Comparison of ENCODE assay signal across 38 cellular contexts in genomic region chr5:120503311-120503710, GRCh38. TPM values are rescaled to one million over a fixed set of nuclear protein-coding genes. Genes with fewer than 3 reads are reported as not detected.
"Had no signal": no experiment of that assay in that cellular context is flagged by ENCODE, and none has a peak within 500 bp of the region (broad histone marks: within the 10 kb centered on the region; RNA-seq: fewer than 3 reads in every experiment).

No MANE protein-coding gene starts in this region.

- H3K4me3 Mint-ChIP-seq: activated naive CD4-positive, alpha-beta T cell treated with anti-CD3 and anti-CD28 coated beads for 36 hours; activated naive CD4-positive, alpha-beta T cell treated with anti-CD3 and anti-CD28 coated beads, Interleukin-2, amount 10 ng/mL, durations not matched to agents 7 days and 5 days; activated naive CD4-positive, alpha-beta T cell treated with anti-CD3 and anti-CD28 coated beads, Interleukin-2, amount 50 U/mL, for 24 hours; activated naive CD8-positive, alpha-beta T cell; activated naive CD8-positive, alpha-beta T cell treated with anti-CD3 and anti-CD28 coated beads for 36 hours; activated naive CD8-positive, alpha-beta T cell treated with anti-CD3 and anti-CD28 coated beads, Interleukin-2, amount 10 ng/mL, durations not matched to agents 7 days and 5 days; activated naive CD8-positive, alpha-beta T cell treated with anti-CD3 and anti-CD28 coated beads, Interleukin-2, amount 50 U/mL, for 24 hours; activated T-cell treated with anti-CD3 and anti-CD28 coated beads, Interleukin-2, amount 50 U/mL, for 24 hours; activated T-cell treated with anti-CD3 and anti-CD28 coated beads, Interleukin-2, amount 50 U/mL, for 4 hours; activated T-cell treated with anti-CD3 and anti-CD28 coated beads, Interleukin-2, amount 50 U/mL, for 72 hours; activated T-helper 1 cell treated with anti-CD3 and anti-CD28 coated beads, Interleukin-12 subunit alpha, Interleukin-12 subunit beta, Interleukin-2, Interleukin-4 antibody, amounts not matched to agents 30 ng/mL and 10 ng/mL and 1 ng/mL, durations not matched to agents 14 hours and 24 hours and 36 hours; activated T-helper 17 cell treated with anti-CD3 and anti-CD28 coated beads, Interleukin-2, amount 50 U/mL, for 72 hours; brain; central memory CD8-positive, alpha-beta T cell had no signal

- DNase-seq: activated effector memory CD4-positive, alpha-beta T cell treated with anti-CD3 and anti-CD28 coated beads, Interleukin-2, amount 50 U/mL, for 16 hours; activated effector memory CD4-positive, alpha-beta T cell treated with Interleukin-2 at 50 U/mL for 16 hours; activated gamma-delta T cell; activated gamma-delta T cell treated with Interleukin-2 at 50 U/mL for 16 hours; activated naive CD4-positive, alpha-beta T cell; activated naive CD4-positive, alpha-beta T cell treated with anti-CD3 and anti-CD28 coated beads for 36 hours; activated naive CD4-positive, alpha-beta T cell treated with anti-CD3 and anti-CD28 coated beads, Interleukin-2, amount 10 ng/mL, durations not matched to agents 7 days and 5 days; activated naive CD4-positive, alpha-beta T cell treated with anti-CD3 and anti-CD28 coated beads, Interleukin-2, amount 50 U/mL, for 16 hours; activated naive CD4-positive, alpha-beta T cell treated with Interleukin-2 at 50 U/mL for 16 hours; activated naive CD8-positive, alpha-beta T cell treated with anti-CD3 and anti-CD28 coated beads for 36 hours; activated naive CD8-positive, alpha-beta T cell treated with anti-CD3 and anti-CD28 coated beads, Interleukin-2, amount 10 ng/mL, durations not matched to agents 7 days and 5 days; activated naive CD8-positive, alpha-beta T cell treated with anti-CD3 and anti-CD28 coated beads, Interleukin-2, amount 50 U/mL, for 24 hours; activated T-cell treated with anti-CD3 and anti-CD28 coated beads, Interleukin-2, amount 50 U/mL, for 1 hour; activated T-cell treated with anti-CD3 and anti-CD28 coated beads, Interleukin-2, amount 50 U/mL, for 24 hours; activated T-cell treated with anti-CD3 and anti-CD28 coated beads, Interleukin-2, amount 50 U/mL, for 4 hours; activated T-cell treated with anti-CD3 and anti-CD28 coated beads, Interleukin-2, amount 50 U/mL, for 48 hours; activated T-cell treated with anti-CD3 and anti-CD28 coated beads, Interleukin-2, amount 50 U/mL, for 72 hours; adrenal gland; amniotic stem cell; amygdala; anterior cingulate cortex; aorta; body of pancreas; brain microvascular endothelial cell; caudate nucleus; central memory CD4-positive, alpha-beta T cell; cerebellar nuclear complex had no signal

- H3K4me1 Mint-ChIP-seq: activated naive CD4-positive, alpha-beta T cell treated with anti-CD3 and anti-CD28 coated beads, Interleukin-2, amount 10 ng/mL, durations not matched to agents 7 days and 5 days; activated naive CD4-positive, alpha-beta T cell treated with anti-CD3 and anti-CD28 coated beads, Interleukin-2, amount 50 U/mL, for 24 hours; activated naive CD8-positive, alpha-beta T cell treated with anti-CD3 and anti-CD28 coated beads for 36 hours; activated naive CD8-positive, alpha-beta T cell treated with anti-CD3 and anti-CD28 coated beads, Interleukin-2, amount 10 ng/mL, durations not matched to agents 7 days and 5 days; activated naive CD8-positive, alpha-beta T cell treated with anti-CD3 and anti-CD28 coated beads, Interleukin-2, amount 50 U/mL, for 24 hours; activated T-helper 17 cell treated with anti-CD3 and anti-CD28 coated beads, Interleukin-2, amount 50 U/mL, for 72 hours; central memory CD8-positive, alpha-beta T cell had no signal

- H3K27me3 ChIP-seq: adrenal gland, ascending aorta, body of pancreas, brain microvascular endothelial cell, breast epithelium, cardiac muscle cell had no signal

- ATAC-seq: activated naive CD4-positive, alpha-beta T cell treated with anti-CD3 and anti-CD28 coated beads, Interleukin-2, amount 50 U/mL, for 72 hours; activated naive CD8-positive, alpha-beta T cell treated with anti-CD3 and anti-CD28 coated beads, Interleukin-2, amount 50 U/mL, for 24 hours; activated T-cell treated with anti-CD3 and anti-CD28 coated beads, Interleukin-2, amount 50 U/mL, for 4 hours; activated T-cell treated with anti-CD3 and anti-CD28 coated beads, Interleukin-2, amount 50 U/mL, for 72 hours; activated T-helper 17 cell treated with anti-CD3 and anti-CD28 coated beads, Interleukin-2, amount 50 U/mL, for 72 hours; body of pancreas had no signal

- H3K9me3 Mint-ChIP-seq: activated naive CD4-positive, alpha-beta T cell treated with anti-CD3 and anti-CD28 coated beads for 36 hours; activated T-helper 2 cell treated with anti-CD3 and anti-CD28 coated beads, Interferon-gamma antibody, Interleukin-2, Interleukin-4, amounts not matched to agents 10 μg/mL and 5 μg/mL and 100 μg/mL, durations not matched to agents 14 hours and 24 hours and 36 hours; brain had no signal

- H3K27ac Mint-ChIP-seq: activated naive CD4-positive, alpha-beta T cell treated with anti-CD3 and anti-CD28 coated beads for 36 hours; activated naive CD4-positive, alpha-beta T cell treated with anti-CD3 and anti-CD28 coated beads, Interleukin-2, amount 10 ng/mL, durations not matched to agents 7 days and 5 days; activated naive CD4-positive, alpha-beta T cell treated with anti-CD3 and anti-CD28 coated beads, Interleukin-2, amount 50 U/mL, for 24 hours; activated naive CD4-positive, alpha-beta T cell treated with anti-CD3 and anti-CD28 coated beads, Interleukin-2, amount 50 U/mL, for 72 hours; activated naive CD8-positive, alpha-beta T cell; activated naive CD8-positive, alpha-beta T cell treated with anti-CD3 and anti-CD28 coated beads for 36 hours; activated naive CD8-positive, alpha-beta T cell treated with anti-CD3 and anti-CD28 coated beads, Interleukin-2, amount 10 ng/mL, durations not matched to agents 7 days and 5 days; activated naive CD8-positive, alpha-beta T cell treated with anti-CD3 and anti-CD28 coated beads, Interleukin-2, amount 50 U/mL, for 24 hours; activated T-cell treated with anti-CD3 and anti-CD28 coated beads, Interleukin-2, amount 50 U/mL, for 24 hours; activated T-cell treated with anti-CD3 and anti-CD28 coated beads, Interleukin-2, amount 50 U/mL, for 72 hours; activated T-helper 1 cell treated with anti-CD3 and anti-CD28 coated beads, Interleukin-12 subunit alpha, Interleukin-12 subunit beta, Interleukin-2, Interleukin-4 antibody, amounts not matched to agents 30 ng/mL and 10 ng/mL and 1 ng/mL, durations not matched to agents 14 hours and 24 hours and 36 hours; activated T-helper 17 cell treated with anti-CD3 and anti-CD28 coated beads, Interleukin-2, amount 50 U/mL, for 72 hours; activated T-helper 2 cell treated with anti-CD3 and anti-CD28 coated beads, Interferon-gamma antibody, Interleukin-2, Interleukin-4, amounts not matched to agents 10 μg/mL and 5 μg/mL and 100 μg/mL, durations not matched to agents 14 hours and 24 hours and 36 hours; brain had no signal

- H3K36me3 ChIP-seq: adrenal gland, ascending aorta, brain microvascular endothelial cell, breast epithelium, cardiac muscle cell had no signal

- H3K27me3 Mint-ChIP-seq: activated naive CD4-positive, alpha-beta T cell treated with anti-CD3 and anti-CD28 coated beads, Interleukin-2, amount 10 ng/mL, durations not matched to agents 7 days and 5 days; activated naive CD4-positive, alpha-beta T cell treated with anti-CD3 and anti-CD28 coated beads, Interleukin-2, amount 50 U/mL, for 24 hours; activated naive CD8-positive, alpha-beta T cell treated with anti-CD3 and anti-CD28 coated beads, Interleukin-2, amount 10 ng/mL, durations not matched to agents 7 days and 5 days; activated naive CD8-positive, alpha-beta T cell treated with anti-CD3 and anti-CD28 coated beads, Interleukin-2, amount 50 U/mL, for 24 hours; activated T-cell treated with anti-CD3 and anti-CD28 coated beads, Interleukin-2, amount 50 U/mL, for 24 hours; activated T-helper 17 cell treated with anti-CD3 and anti-CD28 coated beads, Interleukin-2, amount 50 U/mL, for 72 hours; brain; central memory CD8-positive, alpha-beta T cell had no signal

- H3K36me3 Mint-ChIP-seq: activated naive CD4-positive, alpha-beta T cell treated with anti-CD3 and anti-CD28 coated beads, Interleukin-2, amount 10 ng/mL, durations not matched to agents 7 days and 5 days; activated naive CD4-positive, alpha-beta T cell treated with anti-CD3 and anti-CD28 coated beads, Interleukin-2, amount 50 U/mL, for 24 hours; activated naive CD4-positive, alpha-beta T cell treated with anti-CD3 and anti-CD28 coated beads, Interleukin-2, amount 50 U/mL, for 72 hours; activated naive CD8-positive, alpha-beta T cell; activated naive CD8-positive, alpha-beta T cell treated with anti-CD3 and anti-CD28 coated beads for 36 hours; activated naive CD8-positive, alpha-beta T cell treated with anti-CD3 and anti-CD28 coated beads, Interleukin-2, amount 10 ng/mL, durations not matched to agents 7 days and 5 days; brain had no signal

- H3K9me3 ChIP-seq: adrenal gland, ascending aorta, body of pancreas, breast epithelium had no signal

- H3K4me3 ChIP-seq: adrenal gland, ascending aorta, body of pancreas, breast epithelium, cardiac muscle cell had no signal

- H3K27ac ChIP-seq: adrenal gland, ascending aorta, body of pancreas, brain microvascular endothelial cell, breast epithelium, cardiac muscle cell had no signal

- H3K4me1 ChIP-seq: adrenal gland, ascending aorta, body of pancreas, breast epithelium had no signal

RNA-seq across cellular contexts. Expression of gene PRR16, which starts 39.2 kb away (rescaled TPM):
- total RNA-seq: activated naive CD4-positive, alpha-beta T cell treated with anti-CD3 and anti-CD28 coated beads for 36 hours; activated naive CD4-positive, alpha-beta T cell treated with anti-CD3 and anti-CD28 coated beads, Interleukin-2, amount 50 U/mL, for 72 hours; activated naive CD8-positive, alpha-beta T cell treated with anti-CD3 and anti-CD28 coated beads for 36 hours; activated naive CD8-positive, alpha-beta T cell treated with anti-CD3 and anti-CD28 coated beads, Interleukin-2, amount 10 ng/mL, durations not matched to agents 7 days and 5 days; activated T-cell treated with anti-CD3 and anti-CD28 coated beads, Interleukin-2, amount 50 U/mL, for 4 hours; activated T-cell treated with anti-CD3 and anti-CD28 coated beads, Interleukin-2, amount 50 U/mL, for 72 hours; activated T-helper 1 cell treated with anti-CD3 and anti-CD28 coated beads, Interleukin-12 subunit alpha, Interleukin-12 subunit beta, Interleukin-2, Interleukin-4 antibody, amounts not matched to agents 30 ng/mL and 10 ng/mL and 1 ng/mL, durations not matched to agents 14 hours and 24 hours and 36 hours; activated T-helper 17 cell treated with anti-CD3 and anti-CD28 coated beads, Interleukin-2, amount 50 U/mL, for 72 hours; activated T-helper 2 cell treated with anti-CD3 and anti-CD28 coated beads, Interferon-gamma antibody, Interleukin-2, Interleukin-4, amounts not matched to agents 10 μg/mL and 5 μg/mL and 100 μg/mL, durations not matched to agents 14 hours and 24 hours and 36 hours had no signal
